In the genomic region with DNA sequence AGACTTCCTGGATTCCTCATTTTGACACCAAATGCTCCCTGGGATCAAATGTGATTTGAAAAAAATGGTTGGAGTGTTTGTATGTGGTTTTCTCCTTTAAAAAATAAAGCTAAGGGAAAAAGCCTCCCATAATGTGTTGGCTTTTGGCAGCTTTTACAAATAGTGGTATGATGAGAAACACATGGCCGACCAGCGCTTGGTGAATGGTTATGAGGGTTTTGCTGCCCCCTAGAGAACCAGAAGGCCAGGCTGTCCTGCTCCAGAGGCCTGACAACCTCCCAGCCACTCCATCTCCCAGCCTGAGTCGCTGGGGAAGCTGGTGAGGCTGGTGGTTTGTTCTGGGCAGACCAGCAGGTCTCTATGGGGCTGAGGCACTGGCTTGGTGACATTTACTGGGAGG, we compare ENCODE assay signal across 9 cellular contexts.
DNase-seq lines count a peak whose midpoint lies in the region; ATAC-seq and TF ChIP-seq lines count a peak whose summit lies in the region.
"Had no signal": no experiment of that assay in that cellular context is flagged by ENCODE, and none has a peak within 500 bp of the region (broad histone marks: within the 10 kb centered on the region; RNA-seq: fewer than 3 reads in every experiment).

No MANE protein-coding gene starts in this region.

- BruUV-seq in Panc1 (replicated peaks; lab: Mats Ljungman, UMichigan): no TSS peak

- WGBS in GM23248 (ENCODE audit: low coverage in 1 of 2, low lambda C conversion rate in 2 of 2, missing lambda C conversion rate in 2 of 2), 2 experiments: 0 to 6% methylated on average over 3 of the region's 3 CpGs

- peaks cover 8% of the 10 kb centered on the region; the same call in 1 of the 2 replicates for H3K4me1 ChIP-seq in GM23248 (ENCODE audit: insufficient read depth)
- no peaks in the 10 kb centered on the region for H3K4me1 ChIP-seq in Panc1 (ENCODE audit: control insufficient read depth, insufficient read depth, low read length)
- H3K4me1 ChIP-seq in gastrocnemius medialis: peaks cover 52 to 80% of the 10 kb centered on the region in 2 donors

- ATAC-seq in Panc1 (no peak), gastrocnemius medialis (no peak), GM18517 (IDR thresholded peaks at IDR 0.05; ENCODE audit: unreplicated experiment) (no peak), GM21390 (IDR thresholded peaks at IDR 0.05; ENCODE audit: unreplicated experiment) (no peak)

- CTCF ChIA-PET in Panc1 (lab: Charles Lee): interaction anchor here (0.6 kb wide), 1 partner anchor 779 kb away, joined by 3 read pairs; no protein-coding TSS in a partner anchor

- H3K9me2 ChIP-seq in GM23248 (ENCODE audit: insufficient read depth): no peaks in the 10 kb centered on the region

- DNase-seq in GM23248 (peak; percentile 95), Panc1 (ENCODE audit: low read depth, low spot score) (no peak), foreskin fibroblast (peak; percentile 59 to 88), gastrocnemius medialis (peak in 1 of 2 donors; percentile 40), NCI-H1105 treated with DMSO at 0.1 percent for 48 hours (lab: John Stamatoyannopoulos, UW) (no peak)
- DNase-seq: activated gamma-delta T cell treated with Interleukin-2 at 50 U/mL for 16 hours; stimulated activated CD4-positive, alpha-beta T cell treated with anti-CD3 and anti-CD28 coated beads, Interleukin-4, amount 100 ng/mL, for 24 hours had no signal

- TF ChIP-seq CTCF in Panc1 (IDR thresholded peaks at IDR 0.05): peak; percentile 26; the same call in 1 of the 2 replicates
- TF ChIP-seq CTCF in foreskin fibroblast (IDR thresholded peaks at IDR 0.05; ENCODE audit: low read depth, low read length): peak; percentile 83
- TF ChIP-seq CTCF in gastrocnemius medialis (IDR thresholded peaks at IDR 0.05 in 4 of 5, conservative IDR thresholded peaks at IDR 0.05 in 1 of 5): peak in 1 of 5 experiments; percentile 48

- no peaks in the 10 kb centered on the region for H3K79me2 ChIP-seq in GM23248 (ENCODE audit: insufficient read depth)

- peak overlapping the region; percentile 26; the same call in 1 of the 2 replicates for H3K9ac ChIP-seq in GM23248

- no peak for TF ChIP-seq POLR2A in gastrocnemius medialis (IDR thresholded peaks at IDR 0.05)

- in situ Hi-C loops in GM23248 (cut with MboI): no loop called here
- in situ Hi-C loops in Panc1 (cut with HindIII; ENCODE audit: low pct_unique_long_range_greater_than_20kb, low sequenced_read_pairs): no loop called here
- in situ Hi-C loops in gastrocnemius medialis (cut with MboI; ENCODE audit: low sequenced_read_pairs in 4 of 4): loop anchor here in 3 of 4 donors (25.0 kb wide), 2 partner anchors 116 to 466 kb away; no protein-coding TSS in a partner anchor

- peak overlapping the region; percentile 21; the same call in 1 of the 2 replicates for H3K27ac ChIP-seq in GM23248
- no peak overlapping the region for H3K27ac ChIP-seq in Panc1 (ENCODE audit: low read length)
- peak overlapping the region; percentile 47 to 74 (median 72) for H3K27ac ChIP-seq in gastrocnemius medialis

- H4K20me1 ChIP-seq in GM23248 (ENCODE audit: insufficient read depth): no peaks in the 10 kb centered on the region

- peak overlapping the region; percentile 40 for H3K4me2 ChIP-seq in GM23248 (ENCODE audit: unreplicated experiment)

- H3K36me3 ChIP-seq in GM23248 (ENCODE audit: low read depth): no peaks in the 10 kb centered on the region
- no peaks in the 10 kb centered on the region for H3K36me3 ChIP-seq in Panc1 (ENCODE audit: control insufficient read depth, insufficient read depth, low read length)
- peaks cover 0 to 4% of the 10 kb centered on the region in 2 donors for H3K36me3 ChIP-seq in gastrocnemius medialis

- POLR2A ChIA-PET in Panc1 (lab: Charles Lee): no interaction called here

- peak overlapping the region; percentile 75 for H2AFZ ChIP-seq in GM23248

- intact Hi-C loops in Panc1 (cut with micrococcal nuclease; ENCODE audit: unreplicated experiment) (no loop called here), gastrocnemius medialis (cut with DNase I; ENCODE audit: low total_unique reads) (no loop called here)

- H3K27me3 ChIP-seq in GM23248 (replicated peaks; ENCODE audit: insufficient read depth): no peaks in the 10 kb centered on the region
- H3K27me3 ChIP-seq in Panc1 (ENCODE audit: control insufficient read depth, insufficient read depth, low read length): no peaks in the 10 kb centered on the region; the same call in 1 of the 2 replicates
- H3K27me3 ChIP-seq in gastrocnemius medialis: no peaks in the 10 kb centered on the region

- H3K4me3 ChIP-seq in GM23248 (no peak overlapping the region), Panc1 (ENCODE audit: low read depth in 2 of 2, low read length in 2 of 2) (no peak overlapping the region), foreskin fibroblast (ENCODE audit: low read depth in 1 of 2, low read length in 2 of 2) (no peak overlapping the region), gastrocnemius medialis (no peak overlapping the region)

- H3F3A ChIP-seq in GM23248 (ENCODE audit: insufficient read depth): peaks cover 7% of the 10 kb centered on the region; the same call in 1 of the 2 replicates

- no peaks in the 10 kb centered on the region for H3K9me3 ChIP-seq in GM23248 (ENCODE audit: low read depth)
- H3K9me3 ChIP-seq in Panc1 (ENCODE audit: control insufficient read depth, insufficient read depth, low read depth, low read length): no peaks in the 10 kb centered on the region
- H3K9me3 ChIP-seq in gastrocnemius medialis: no peaks in the 10 kb centered on the region

Comparison
In these comparisons a context has a peak if more than half of its experiments do, and no peak if none do; other contexts are left out.
1. DNase-seq: peak in GM23248 (single experiment) and foreskin fibroblast (2 of 2); none in Panc1 (single experiment) and NCI-H1105 treated with DMSO at 0.1 percent for 48 hours (single experiment).
2. in situ Hi-C loops: an anchor here in gastrocnemius medialis (25.0 kb wide); none called in GM23248 and Panc1.